In the genomic region with DNA sequence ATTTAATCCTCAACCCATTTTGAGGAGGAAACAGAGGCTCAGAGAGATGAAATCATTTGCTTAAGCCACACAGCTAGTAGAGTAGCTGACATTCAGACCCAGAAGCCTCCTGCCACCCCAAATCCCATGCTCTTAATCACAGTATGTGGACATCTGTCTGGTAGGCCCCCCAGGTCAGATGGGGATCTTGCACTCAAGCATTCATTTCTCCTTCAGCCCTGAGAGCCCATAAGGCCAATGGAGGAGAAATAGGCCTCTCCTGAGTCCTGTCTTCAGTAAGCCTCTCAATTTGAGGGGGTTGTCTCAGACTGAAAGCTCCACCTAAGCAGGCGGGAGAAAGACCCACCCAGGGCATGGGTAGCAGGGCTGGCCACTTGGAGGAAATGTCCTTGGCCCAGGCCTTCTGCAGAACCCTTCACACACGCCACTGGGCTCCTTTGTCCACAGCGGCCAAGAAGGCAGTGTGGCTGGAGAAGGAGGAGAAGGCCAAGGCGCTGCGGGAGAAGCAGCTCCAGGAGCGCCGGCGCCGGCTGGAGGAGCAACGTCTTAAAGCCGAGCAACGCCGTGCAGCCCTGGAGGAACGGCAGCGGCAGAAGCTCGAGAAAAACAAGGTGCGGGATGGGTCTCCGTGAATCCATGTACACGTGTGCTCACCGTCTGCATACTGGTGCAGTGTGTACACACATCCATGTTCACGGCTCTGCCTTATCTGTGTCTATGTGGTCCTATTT, we compare ENCODE assay signal across 17 cellular contexts. TPM values are rescaled to one million over a fixed set of nuclear protein-coding genes. Genes with fewer than 3 reads are reported as not detected.
DNase-seq lines count a peak whose midpoint lies in the region; ATAC-seq and TF ChIP-seq lines count a peak whose summit lies in the region.
"Had no signal": no experiment of that assay in that cellular context is flagged by ENCODE, and none has a peak within 500 bp of the region (broad histone marks: within the 10 kb centered on the region; RNA-seq: fewer than 3 reads in every experiment).

No MANE protein-coding gene starts in this region.

- H3K27me3 ChIP-seq in right atrium auricular region (no peaks in the 10 kb centered on the region), ascending aorta (no peaks in the 10 kb centered on the region), mesenchymal stem cell (ENCODE audit: control insufficient read depth in 1 of 2, insufficient read depth in 1 of 2, low read length in 2 of 2) (no peaks in the 10 kb centered on the region)
- H3K27me3 ChIP-seq: neutrophil, vagina had no signal

- H2BK5ac ChIP-seq in mesenchymal stem cell (ENCODE audit: low read depth, low read length, poor library complexity, severe bottlenecking) = no peak overlapping the region

- no peak overlapping the region for H2AFZ ChIP-seq in mesenchymal stem cell (ENCODE audit: low read depth, low read length)

- H3K27ac ChIP-seq in right atrium auricular region (peak overlapping the region; percentile 88 to 100), ascending aorta (peak overlapping the region; percentile 6 to 74), mesenchymal stem cell (ENCODE audit: low read length, poor library complexity, severe bottlenecking) (peak overlapping the region; percentile 19)
- H3K27ac ChIP-seq: HL-60, neutrophil, vagina had no signal

- H3K4me2 ChIP-seq in mesenchymal stem cell (ENCODE audit: low read length, poor library complexity, severe bottlenecking) = no peak overlapping the region

- H2AK5ac ChIP-seq in mesenchymal stem cell (ENCODE audit: low read length, severe bottlenecking) = no peak overlapping the region

- peaks cover 2% of the 10 kb centered on the region for H3K79me1 ChIP-seq in mesenchymal stem cell (replicated peaks; ENCODE audit: low read length, poor library complexity, severe bottlenecking)

- peak overlapping the region in 1 of 2 experiments; percentile 4 for H2BK12ac ChIP-seq in mesenchymal stem cell (ENCODE audit: low read length in 2 of 2)

- no peak overlapping the region for H4K91ac ChIP-seq in mesenchymal stem cell (ENCODE audit: low read length)

- H3K4me1 ChIP-seq in right atrium auricular region = peaks cover 0 to 98% of the 10 kb centered on the region in 2 donors
- peaks cover 12 to 24% of the 10 kb centered on the region in 2 donors for H3K4me1 ChIP-seq in ascending aorta
- peaks cover 37% of the 10 kb centered on the region for H3K4me1 ChIP-seq in mesenchymal stem cell (ENCODE audit: control insufficient read depth, insufficient read depth, low read depth, low read length)

- DNase-seq in right atrium auricular region (ENCODE audit: low spot score) (no peak), Right ventricle myocardium superior (no peak), ascending aorta (ENCODE audit: low spot score in 2 of 2) (no peak), mesenchymal stem cell (no peak), COR-L47 (lab: John Stamatoyannopoulos, UW) (no peak), NCI-H2171 (lab: John Stamatoyannopoulos, UW) (no peak)
- DNase-seq: KG1, midbrain, NCI-H1105 treated with DMSO at 0.1 percent for 48 hours, NCI-H82, T-helper 17 cell had no signal

- WGBS in mesenchymal stem cell = 97% methylated on average over 21 of the region's 21 CpGs

- H3K14ac ChIP-seq in mesenchymal stem cell (ENCODE audit: low read length in 2 of 2) = no peak overlapping the region

- H3K9ac ChIP-seq in mesenchymal stem cell (ENCODE audit: low read length) = peak overlapping the region; percentile 60

- H3K36me3 ChIP-seq in right atrium auricular region = peaks cover 63% of the 10 kb centered on the region
- peaks cover 64 to 69% of the 10 kb centered on the region in 2 donors for H3K36me3 ChIP-seq in ascending aorta
- H3K36me3 ChIP-seq in mesenchymal stem cell (ENCODE audit: control insufficient read depth in 1 of 2, insufficient read depth in 2 of 2, low read depth in 1 of 2, low read length in 2 of 2) = peaks cover 73 to 81% of the 10 kb centered on the region in 2 experiments

- intact Hi-C loops in Right ventricle myocardium superior (cut with DNase I) = no loop called here
- intact Hi-C loops in ascending aorta (cut with DNase I) = no loop called here

- no peak overlapping the region for H4K8ac ChIP-seq in mesenchymal stem cell (ENCODE audit: low read length)

- no peak overlapping the region for H2BK120ac ChIP-seq in mesenchymal stem cell (ENCODE audit: low read depth, low read length)

- H2BK15ac ChIP-seq in mesenchymal stem cell (ENCODE audit: low read depth, poor library complexity, severe bottlenecking) = no peak overlapping the region

- TF ChIP-seq CTCF in right atrium auricular region (IDR thresholded peaks at IDR 0.05) = no peak
- TF ChIP-seq CTCF in ascending aorta (IDR thresholded peaks at IDR 0.05) = no peak

- H3K9me3 ChIP-seq in right atrium auricular region (no peaks in the 10 kb centered on the region), ascending aorta (no peaks in the 10 kb centered on the region), mesenchymal stem cell (ENCODE audit: control insufficient read depth, low read length) (no peaks in the 10 kb centered on the region)
- H3K9me3 ChIP-seq: neutrophil, vagina had no signal

- H3K18ac ChIP-seq in mesenchymal stem cell (ENCODE audit: low read depth in 1 of 2, low read length in 2 of 2) = peak overlapping the region in 1 of 2 experiments; percentile 41

- no peak overlapping the region for H3K23ac ChIP-seq in mesenchymal stem cell (ENCODE audit: low read length in 2 of 2)

- no peak overlapping the region for H3K4ac ChIP-seq in mesenchymal stem cell (ENCODE audit: low read depth in 1 of 2, low read length in 2 of 2)

- no peak overlapping the region for H3K4me3 ChIP-seq in right atrium auricular region
- H3K4me3 ChIP-seq in ascending aorta = no peak overlapping the region
- no peak overlapping the region for H3K4me3 ChIP-seq in mesenchymal stem cell (ENCODE audit: insufficient read depth in 1 of 2, low read depth in 1 of 2, low read length in 2 of 2)
- H3K4me3 ChIP-seq: skin epidermis, vagina had no signal

- ATAC-seq in Right ventricle myocardium superior (ENCODE audit: poor library complexity) (no peak), HG02884 (IDR thresholded peaks at IDR 0.05; ENCODE audit: unreplicated experiment) (no peak), HG03039 (IDR thresholded peaks at IDR 0.05; ENCODE audit: unreplicated experiment) (no peak)
- ATAC-seq: T-helper 17 cell had no signal

RNA-seq across cellular contexts. Expression of a gene that starts 16.2 kb away (rescaled TPM):
- total RNA-seq in right atrium auricular region (100 to 1,000 TPM; 353 to 356 TPM), Right ventricle myocardium superior (390 TPM), ascending aorta (209 TPM)
- 97.8 TPM for polyA plus RNA-seq in mesenchymal stem cell (2013, experiment 1 of 2)
- 97.8 TPM for polyA plus RNA-seq in mesenchymal stem cell (2013, experiment 2 of 2)

RNA-seq across cellular contexts. Expression of a gene that starts 22.9 kb away (rescaled TPM):
- total RNA-seq in right atrium auricular region (10 to 100 TPM; 62.0 to 81.6 TPM), Right ventricle myocardium superior (59.6 TPM), ascending aorta (52.0 TPM)
- polyA plus RNA-seq in mesenchymal stem cell (2013, experiment 1 of 2) = 78.6 TPM
- polyA plus RNA-seq in mesenchymal stem cell (2013, experiment 2 of 2) = 81.9 TPM

RNA-seq across cellular contexts. Expression of a gene that starts 47.2 kb away (rescaled TPM):
- 1 to 10 TPM; 3.5 to 4.5 TPM for total RNA-seq in right atrium auricular region
- 1.4 TPM for total RNA-seq in Right ventricle myocardium superior
- total RNA-seq in ascending aorta = 41.7 TPM
- polyA plus RNA-seq in mesenchymal stem cell (2013, experiment 1 of 2) = 0.25 TPM
- 0.22 TPM for polyA plus RNA-seq in mesenchymal stem cell (2013, experiment 2 of 2)

RNA-seq across cellular contexts. Expression of a gene that starts 52.1 kb away (rescaled TPM):
- total RNA-seq in right atrium auricular region = 10 to 100 TPM; 64.3 to 66.4 TPM
- total RNA-seq in Right ventricle myocardium superior = 57.6 TPM
- total RNA-seq in ascending aorta = 39.5 TPM
- 64.5 TPM for polyA plus RNA-seq in mesenchymal stem cell (2013, experiment 1 of 2)
- polyA plus RNA-seq in mesenchymal stem cell (2013, experiment 2 of 2) = 60.8 TPM

Comparison
In these comparisons a context has a peak if more than half of its experiments do, and no peak if none do; other contexts are left out.
1. H3K27ac ChIP-seq: peak in every context shown above with its lines; median percentile 94 in right atrium auricular region; 40 in ascending aorta; 19 in mesenchymal stem cell.